Comparison of ENCODE assay signal across 35 cellular contexts in genomic region chr1:12754738-12755137, GRCh38. TPM values are rescaled to one million over a fixed set of nuclear protein-coding genes. Genes with fewer than 3 reads are reported as not detected.
"Had no signal": no experiment of that assay in that cellular context is flagged by ENCODE, and none has a peak within 500 bp of the region (broad histone marks: within the 10 kb centered on the region; RNA-seq: fewer than 3 reads in every experiment).

No MANE protein-coding gene starts in this region.

- H3K9ac ChIP-seq: neural progenitor cell, parathyroid adenoma had no signal

- H3K27me3 ChIP-seq: foreskin keratinocyte, hepatocyte, neural progenitor cell had no signal

- H3K4me1 Mint-ChIP-seq: memory B cell; naive B cell; neural progenitor cell; stimulated activated effector memory CD8-positive, alpha-beta T cell treated with anti-CD3 and anti-CD28 coated beads, Interleukin-12 subunit alpha, Interleukin-12 subunit beta, amount 100 ng/mL, for 72 hours had no signal

- H3K36me3 Mint-ChIP-seq: memory B cell; mesothelial cell of epicardium; neural progenitor cell; stimulated activated effector memory CD8-positive, alpha-beta T cell treated with anti-CD3 and anti-CD28 coated beads, Interleukin-12 subunit alpha, Interleukin-12 subunit beta, amount 100 ng/mL, for 72 hours; type B pancreatic cell had no signal

- H3K27ac ChIP-seq: coronary artery, foreskin keratinocyte, gastroesophageal sphincter, heart left ventricle, hepatocyte, neural progenitor cell, parathyroid adenoma, stomach, tibial artery had no signal

- H3K4me2 ChIP-seq: hepatocyte, neural progenitor cell, smooth muscle cell had no signal

- H3K4me3 Mint-ChIP-seq: memory B cell; mesothelial cell of epicardium; naive B cell; nephron; neural progenitor cell; stimulated activated effector memory CD8-positive, alpha-beta T cell treated with anti-CD3 and anti-CD28 coated beads, Interleukin-12 subunit alpha, Interleukin-12 subunit beta, amount 100 ng/mL, for 72 hours; type B pancreatic cell had no signal

- ATAC-seq: foreskin keratinocyte; gastroesophageal sphincter; heart left ventricle; left lobe of liver; mucosa of descending colon; sciatic nerve; stimulated activated effector memory CD8-positive, alpha-beta T cell treated with anti-CD3 and anti-CD28 coated beads, Interleukin-12 subunit alpha, Interleukin-12 subunit beta, amount 100 ng/mL, for 72 hours had no signal

- H3K36me3 ChIP-seq: gastroesophageal sphincter, heart left ventricle, neural progenitor cell, stomach, tibial artery had no signal

- H3K4me3 ChIP-seq: coronary artery, gastroesophageal sphincter, heart left ventricle, hepatocyte, lung, mucosa of descending colon, neural progenitor cell, smooth muscle cell, stomach, tibial artery had no signal

- DNase-seq: dermis blood vessel endothelial cell; effector memory CD4-positive, alpha-beta T cell; foreskin keratinocyte; heart left ventricle; kidney; mucosa of descending colon; naive B cell; stimulated activated CD4-positive, alpha-beta T cell treated with anti-CD3 and anti-CD28 coated beads, Interleukin-12 subunit alpha, Interleukin-12 subunit beta, amount 100 ng/mL, for 4 hours; stimulated activated CD4-positive, alpha-beta T cell treated with anti-CD3 and anti-CD28 coated beads, Interleukin-2, amount 100 ng/mL, for 24 hours; stimulated activated CD4-positive, alpha-beta T cell treated with anti-CD3 and anti-CD28 coated beads, Interleukin-4, amount 100 ng/mL, for 24 hours; stimulated activated naive CD4-positive, alpha-beta T cell treated with Interleukin-2 at 50 U/mL for 16 hours; stomach; tibial artery had no signal

- H3K27ac Mint-ChIP-seq: memory B cell; mesothelial cell of epicardium; naive B cell; nephron; neural progenitor cell; progenitor cell of endocrine pancreas; stimulated activated effector memory CD8-positive, alpha-beta T cell treated with anti-CD3 and anti-CD28 coated beads, Interleukin-12 subunit alpha, Interleukin-12 subunit beta, amount 100 ng/mL, for 72 hours; type B pancreatic cell had no signal

- H2AFZ ChIP-seq: hepatocyte, neural progenitor cell, parathyroid adenoma had no signal

- H3K4me1 ChIP-seq: foreskin keratinocyte, gastroesophageal sphincter, heart left ventricle, neural progenitor cell, parathyroid adenoma, stomach, tibial artery had no signal

RNA-seq across cellular contexts. Expression of gene CFAP107, which starts 8.7 kb away (rescaled TPM):
- total RNA-seq: dermis blood vessel endothelial cell, fibroblast of lung, foreskin keratinocyte, gastroesophageal sphincter, heart left ventricle, hepatocyte, kidney, left lobe of liver, liver, mesothelial cell of epicardium, mucosa of descending colon, osteoblast, sciatic nerve, smooth muscle cell, stomach, subcutaneous adipose tissue, temporal lobe, urinary bladder had no signal
- polyA plus RNA-seq: esophagus, fibroblast of lung, foreskin keratinocyte, heart left ventricle, hepatocyte, liver, smooth muscle cell, stomach, urinary bladder had no signal

RNA-seq across cellular contexts. Expression of gene PRAMEF12, which starts 18.8 kb away (rescaled TPM):
- total RNA-seq: dermis blood vessel endothelial cell, fibroblast of lung, foreskin keratinocyte, gastroesophageal sphincter, heart left ventricle, hepatocyte, kidney, left lobe of liver, liver, lung, mesothelial cell of epicardium, mucosa of descending colon, osteoblast, progenitor cell of endocrine pancreas, sciatic nerve, smooth muscle cell, stomach, subcutaneous adipose tissue, temporal lobe, urinary bladder had no signal
- polyA plus RNA-seq: esophagus, fibroblast of lung, foreskin keratinocyte, heart left ventricle, hepatocyte, liver, lung, smooth muscle cell, stomach, urinary bladder had no signal

RNA-seq across cellular contexts. Expression of gene PRAMEF1, which starts 36.5 kb away (rescaled TPM):
- total RNA-seq: dermis blood vessel endothelial cell, fibroblast of lung, foreskin keratinocyte, gastroesophageal sphincter, heart left ventricle, hepatocyte, kidney, left lobe of liver, liver, lung, mesothelial cell of epicardium, mucosa of descending colon, osteoblast, progenitor cell of endocrine pancreas, sciatic nerve, smooth muscle cell, stomach, subcutaneous adipose tissue, temporal lobe, urinary bladder had no signal
- polyA plus RNA-seq: esophagus, fibroblast of lung, foreskin keratinocyte, heart left ventricle, hepatocyte, liver, lung, smooth muscle cell, stomach, urinary bladder had no signal

RNA-seq across cellular contexts. Expression of gene AADACL3, which starts 38.8 kb away (rescaled TPM):
- total RNA-seq: dermis blood vessel endothelial cell, fibroblast of lung, foreskin keratinocyte, gastroesophageal sphincter, heart left ventricle, kidney, left lobe of liver, liver, lung, mesothelial cell of epicardium, mucosa of descending colon, osteoblast, progenitor cell of endocrine pancreas, sciatic nerve, stomach, temporal lobe, urinary bladder had no signal
- polyA plus RNA-seq: esophagus, fibroblast of lung, foreskin keratinocyte, heart left ventricle, hepatocyte, liver, lung, stomach, urinary bladder had no signal
